1 cellular context compared by ENCODE assay signal in the genomic region with DNA sequence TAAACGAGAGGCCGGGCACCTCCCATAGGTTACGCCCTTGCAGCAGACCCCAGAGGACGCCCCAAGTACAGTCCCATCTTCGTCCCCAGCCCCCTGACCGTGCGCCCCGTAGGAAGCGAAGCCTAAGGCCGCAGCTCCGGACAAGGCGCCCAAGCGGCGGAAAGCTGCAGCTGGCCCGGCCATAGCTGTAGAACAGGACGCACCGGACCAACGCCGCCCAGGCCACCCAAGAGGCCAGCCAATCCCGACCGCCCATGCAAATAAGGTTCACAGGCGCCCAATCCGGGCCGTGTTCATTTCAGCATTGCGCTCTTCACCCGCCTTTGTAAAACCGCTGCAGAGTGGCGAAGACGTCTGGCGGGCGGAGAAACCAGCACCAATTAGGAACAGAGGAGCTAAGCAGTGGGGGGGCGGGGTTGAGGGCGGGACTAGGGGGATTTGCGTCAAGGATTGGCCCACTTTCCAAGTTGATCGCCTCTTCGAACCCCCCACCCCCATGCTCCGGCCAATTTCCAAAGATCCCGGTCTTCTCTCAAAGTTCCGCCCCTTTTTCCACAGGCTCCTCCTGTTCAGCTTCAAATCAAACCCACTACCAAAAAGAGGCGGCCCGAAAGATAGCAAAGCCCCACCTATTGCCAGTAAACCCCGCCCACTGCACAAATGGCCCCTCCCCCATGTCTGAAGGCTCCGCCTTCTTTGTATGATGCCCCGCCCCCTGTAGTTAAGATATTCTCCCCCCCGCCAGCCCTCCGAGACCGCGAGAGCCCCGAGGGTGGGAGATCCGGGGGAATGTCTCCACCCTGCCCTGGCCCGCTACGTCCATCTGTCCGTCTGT.
A peak's percentile ranks its signal among the peaks of the same experiment; 100 is the strongest.
TF ChIP-seq lines count a peak whose summit lies in the region.

A gene (minus strand): TSS at position 196 of the 835 bp plus-strand sequence. CDS start 13 bp downstream, at position 183.

TF ChIP-seq in K562, 482 proteins besides CTCF, POLR2A, EP300 and RAD21 (continued from another document and continues in another):
- TF ChIP-seq, protein P1, sequence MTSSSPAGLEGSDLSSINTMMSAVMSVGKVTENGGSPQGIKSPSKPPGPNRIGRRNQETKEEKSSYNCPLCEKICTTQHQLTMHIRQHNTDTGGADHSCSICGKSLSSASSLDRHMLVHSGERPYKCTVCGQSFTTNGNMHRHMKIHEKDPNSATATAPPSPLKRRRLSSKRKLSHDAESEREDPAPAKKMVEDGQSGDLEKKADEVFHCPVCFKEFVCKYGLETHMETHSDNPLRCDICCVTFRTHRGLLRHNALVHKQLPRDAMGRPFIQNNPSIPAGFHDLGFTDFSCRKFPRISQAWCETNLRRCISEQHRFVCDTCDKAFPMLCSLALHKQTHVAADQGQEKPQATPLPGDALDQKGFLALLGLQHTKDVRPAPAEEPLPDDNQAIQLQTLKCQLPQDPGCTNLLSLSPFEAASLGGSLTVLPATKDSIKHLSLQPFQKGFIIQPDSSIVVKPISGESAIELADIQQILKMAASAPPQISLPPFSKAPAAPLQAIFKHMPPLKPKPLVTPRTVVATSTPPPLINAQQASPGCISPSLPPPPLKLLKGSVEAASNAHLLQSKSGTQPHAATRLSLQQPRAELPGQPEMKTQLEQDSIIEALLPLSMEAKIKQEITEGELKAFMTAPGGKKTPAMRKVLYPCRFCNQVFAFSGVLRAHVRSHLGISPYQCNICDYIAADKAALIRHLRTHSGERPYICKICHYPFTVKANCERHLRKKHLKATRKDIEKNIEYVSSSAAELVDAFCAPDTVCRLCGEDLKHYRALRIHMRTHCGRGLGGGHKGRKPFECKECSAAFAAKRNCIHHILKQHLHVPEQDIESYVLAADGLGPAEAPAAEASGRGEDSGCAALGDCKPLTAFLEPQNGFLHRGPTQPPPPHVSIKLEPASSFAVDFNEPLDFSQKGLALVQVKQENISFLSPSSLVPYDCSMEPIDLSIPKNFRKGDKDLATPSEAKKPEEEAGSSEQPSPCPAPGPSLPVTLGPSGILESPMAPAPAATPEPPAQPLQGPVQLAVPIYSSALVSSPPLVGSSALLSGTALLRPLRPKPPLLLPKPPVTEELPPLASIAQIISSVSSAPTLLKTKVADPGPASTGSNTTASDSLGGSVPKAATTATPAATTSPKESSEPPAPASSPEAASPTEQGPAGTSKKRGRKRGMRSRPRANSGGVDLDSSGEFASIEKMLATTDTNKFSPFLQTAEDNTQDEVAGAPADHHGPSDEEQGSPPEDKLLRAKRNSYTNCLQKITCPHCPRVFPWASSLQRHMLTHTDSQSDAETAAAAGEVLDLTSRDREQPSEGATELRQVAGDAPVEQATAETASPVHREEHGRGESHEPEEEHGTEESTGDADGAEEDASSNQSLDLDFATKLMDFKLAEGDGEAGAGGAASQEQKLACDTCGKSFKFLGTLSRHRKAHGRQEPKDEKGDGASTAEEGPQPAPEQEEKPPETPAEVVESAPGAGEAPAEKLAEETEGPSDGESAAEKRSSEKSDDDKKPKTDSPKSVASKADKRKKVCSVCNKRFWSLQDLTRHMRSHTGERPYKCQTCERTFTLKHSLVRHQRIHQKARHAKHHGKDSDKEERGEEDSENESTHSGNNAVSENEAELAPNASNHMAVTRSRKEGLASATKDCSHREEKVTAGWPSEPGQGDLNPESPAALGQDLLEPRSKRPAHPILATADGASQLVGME (CRISPR knock-in tag; IDR thresholded peaks at IDR 0.05): no peak
- TF ChIP-seq ZNF143 (CRISPR knock-in tag; IDR thresholded peaks at IDR 0.05) (no peak), RBFOX2 (IDR thresholded peaks at IDR 0.05; ENCODE audit: low read depth, low read length) (peak; percentile 94), CHD2 (IDR thresholded peaks at IDR 0.05; ENCODE audit: low read depth, low read length) (peak; percentile 79), ZNF175 (CRISPR knock-in tag; IDR thresholded peaks at IDR 0.05; ENCODE audit: low read depth) (no peak), ZNF274 (IDR thresholded peaks at IDR 0.05; ENCODE audit: borderline replicate concordance, low read depth, low read length) (no peak), ZNF239 (CRISPR knock-in tag; IDR thresholded peaks at IDR 0.05) (no peak), CREB1 (IDR thresholded peaks at IDR 0.05) (0 out of 2 replicates have a peak, but pooled peaks have one; percentile 43), CREB1 (CRISPR knock-in tag; IDR thresholded peaks at IDR 0.05) (peak; percentile 52; the same call in 1 of the 2 replicates), SMAD3 (CRISPR knock-in tag; conservative IDR thresholded peaks at IDR 0.05) (no peak), CBX1 (IDR thresholded peaks at IDR 0.05; ENCODE audit: low read depth) (no peak), POLR2G (IDR thresholded peaks at IDR 0.05; ENCODE audit: low read depth, low read length) (peak; percentile 97), ZNF174 (CRISPR knock-in tag; IDR thresholded peaks at IDR 0.05) (no peak), ZBTB7A (IDR thresholded peaks at IDR 0.05; ENCODE audit: borderline replicate concordance, control insufficient read depth, low read depth, low read length) (peak; percentile 85), CCAR2 (IDR thresholded peaks at IDR 0.05; ENCODE audit: low read depth, low read length) (no peak), ZNF212 (CRISPR knock-in tag; IDR thresholded peaks at IDR 0.05) (no peak), PRPF4 (IDR thresholded peaks at IDR 0.05; ENCODE audit: insufficient read depth, low read depth, low read length, poor library complexity, severe bottlenecking) (no peak), JUND (IDR thresholded peaks at IDR 0.05; ENCODE audit: borderline replicate concordance, low read depth, low read length) (peak; percentile 10; the same call in 1 of the 2 replicates), JUND (tag; IDR thresholded peaks at IDR 0.05; ENCODE audit: borderline replicate concordance, low read depth, low read length) (no peak), SPI1 (IDR thresholded peaks at IDR 0.05; ENCODE audit: borderline replicate concordance, low read depth, low read length) (no peak), NELFE (IDR thresholded peaks at IDR 0.05; ENCODE audit: insufficient read depth, insufficient read length) (no peak), CTBP1 (IDR thresholded peaks at IDR 0.05; ENCODE audit: borderline replicate concordance) (peak; percentile 23; the same call in 1 of the 2 replicates), PURB (CRISPR knock-in tag; IDR thresholded peaks at IDR 0.05; ENCODE audit: low read depth) (no peak), TARDBP (IDR thresholded peaks at IDR 0.05) (peak; percentile 37; the same call in 1 of the 2 replicates), SRF (CRISPR knock-in tag; IDR thresholded peaks at IDR 0.05) (peak in 1 of 2 experiments; percentile 27; a peak in 1 of 4 replicates), BACH1 (tag; IDR thresholded peaks at IDR 0.05) (no peak), PHF8 (IDR thresholded peaks at IDR 0.05; ENCODE audit: borderline replicate concordance, low read length) (peak; percentile 78), NFE2L1 (tag; IDR thresholded peaks at IDR 0.05; ENCODE audit: borderline replicate concordance, low read depth) (no peak), TAF1 (IDR thresholded peaks at IDR 0.05; ENCODE audit: control insufficient read depth, extremely low read depth, insufficient read depth, low read length, severe bottlenecking) (peak; percentile 70), EGR1 (conservative IDR thresholded peaks at IDR 0.05) (0 out of 2 replicates have a peak, but pooled peaks have one; percentile 10), ZKSCAN1 (IDR thresholded peaks at IDR 0.05; ENCODE audit: low read depth, low read length) (no peak), TAL1 (IDR thresholded peaks at IDR 0.05) (no peak)
- TF ChIP-seq, protein P2, sequence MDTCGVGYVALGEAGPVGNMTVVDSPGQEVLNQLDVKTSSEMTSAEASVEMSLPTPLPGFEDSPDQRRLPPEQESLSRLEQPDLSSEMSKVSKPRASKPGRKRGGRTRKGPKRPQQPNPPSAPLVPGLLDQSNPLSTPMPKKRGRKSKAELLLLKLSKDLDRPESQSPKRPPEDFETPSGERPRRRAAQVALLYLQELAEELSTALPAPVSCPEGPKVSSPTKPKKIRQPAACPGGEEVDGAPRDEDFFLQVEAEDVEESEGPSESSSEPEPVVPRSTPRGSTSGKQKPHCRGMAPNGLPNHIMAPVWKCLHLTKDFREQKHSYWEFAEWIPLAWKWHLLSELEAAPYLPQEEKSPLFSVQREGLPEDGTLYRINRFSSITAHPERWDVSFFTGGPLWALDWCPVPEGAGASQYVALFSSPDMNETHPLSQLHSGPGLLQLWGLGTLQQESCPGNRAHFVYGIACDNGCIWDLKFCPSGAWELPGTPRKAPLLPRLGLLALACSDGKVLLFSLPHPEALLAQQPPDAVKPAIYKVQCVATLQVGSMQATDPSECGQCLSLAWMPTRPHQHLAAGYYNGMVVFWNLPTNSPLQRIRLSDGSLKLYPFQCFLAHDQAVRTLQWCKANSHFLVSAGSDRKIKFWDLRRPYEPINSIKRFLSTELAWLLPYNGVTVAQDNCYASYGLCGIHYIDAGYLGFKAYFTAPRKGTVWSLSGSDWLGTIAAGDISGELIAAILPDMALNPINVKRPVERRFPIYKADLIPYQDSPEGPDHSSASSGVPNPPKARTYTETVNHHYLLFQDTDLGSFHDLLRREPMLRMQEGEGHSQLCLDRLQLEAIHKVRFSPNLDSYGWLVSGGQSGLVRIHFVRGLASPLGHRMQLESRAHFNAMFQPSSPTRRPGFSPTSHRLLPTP (IDR thresholded peaks at IDR 0.05; ENCODE audit: borderline replicate concordance, extremely low read depth, insufficient read length): no peak
- TF ChIP-seq, protein P3, sequence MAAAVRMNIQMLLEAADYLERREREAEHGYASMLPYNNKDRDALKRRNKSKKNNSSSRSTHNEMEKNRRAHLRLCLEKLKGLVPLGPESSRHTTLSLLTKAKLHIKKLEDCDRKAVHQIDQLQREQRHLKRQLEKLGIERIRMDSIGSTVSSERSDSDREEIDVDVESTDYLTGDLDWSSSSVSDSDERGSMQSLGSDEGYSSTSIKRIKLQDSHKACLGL (CRISPR knock-in tag; IDR thresholded peaks at IDR 0.05; ENCODE audit: borderline replicate concordance, poor library complexity, severe bottlenecking): no peak
- TF ChIP-seq, protein P4, sequence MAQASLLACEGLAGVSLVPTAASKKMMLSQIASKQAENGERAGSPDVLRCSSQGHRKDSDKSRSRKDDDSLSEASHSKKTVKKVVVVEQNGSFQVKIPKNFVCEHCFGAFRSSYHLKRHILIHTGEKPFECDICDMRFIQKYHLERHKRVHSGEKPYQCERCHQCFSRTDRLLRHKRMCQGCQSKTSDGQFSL (CRISPR knock-in tag; IDR thresholded peaks at IDR 0.05): 0 out of 2 replicates have a peak, but pooled peaks have one; percentile 79
- TF ChIP-seq, protein P4 (tag; IDR thresholded peaks at IDR 0.05): no peak
- TF ChIP-seq, protein P5, sequence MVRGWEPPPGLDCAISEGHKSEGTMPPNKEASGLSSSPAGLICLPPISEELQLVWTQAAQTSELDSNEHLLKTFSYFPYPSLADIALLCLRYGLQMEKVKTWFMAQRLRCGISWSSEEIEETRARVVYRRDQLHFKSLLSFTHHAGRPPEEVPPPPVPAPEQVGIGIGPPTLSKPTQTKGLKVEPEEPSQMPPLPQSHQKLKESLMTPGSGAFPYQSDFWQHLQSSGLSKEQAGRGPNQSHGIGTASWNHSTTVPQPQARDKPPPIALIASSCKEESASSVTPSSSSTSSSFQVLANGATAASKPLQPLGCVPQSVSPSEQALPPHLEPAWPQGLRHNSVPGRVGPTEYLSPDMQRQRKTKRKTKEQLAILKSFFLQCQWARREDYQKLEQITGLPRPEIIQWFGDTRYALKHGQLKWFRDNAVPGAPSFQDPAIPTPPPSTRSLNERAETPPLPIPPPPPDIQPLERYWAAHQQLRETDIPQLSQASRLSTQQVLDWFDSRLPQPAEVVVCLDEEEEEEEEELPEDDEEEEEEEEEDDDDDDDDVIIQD (CRISPR knock-in tag; IDR thresholded peaks at IDR 0.05): no peak
- TF ChIP-seq, protein P6, sequence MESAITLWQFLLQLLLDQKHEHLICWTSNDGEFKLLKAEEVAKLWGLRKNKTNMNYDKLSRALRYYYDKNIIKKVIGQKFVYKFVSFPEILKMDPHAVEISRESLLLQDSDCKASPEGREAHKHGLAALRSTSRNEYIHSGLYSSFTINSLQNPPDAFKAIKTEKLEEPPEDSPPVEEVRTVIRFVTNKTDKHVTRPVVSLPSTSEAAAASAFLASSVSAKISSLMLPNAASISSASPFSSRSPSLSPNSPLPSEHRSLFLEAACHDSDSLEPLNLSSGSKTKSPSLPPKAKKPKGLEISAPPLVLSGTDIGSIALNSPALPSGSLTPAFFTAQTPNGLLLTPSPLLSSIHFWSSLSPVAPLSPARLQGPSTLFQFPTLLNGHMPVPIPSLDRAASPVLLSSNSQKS (CRISPR knock-in tag; IDR thresholded peaks at IDR 0.05): no peak
